Comparison of ENCODE assay signal across 2 cellular contexts in the genomic region with DNA sequence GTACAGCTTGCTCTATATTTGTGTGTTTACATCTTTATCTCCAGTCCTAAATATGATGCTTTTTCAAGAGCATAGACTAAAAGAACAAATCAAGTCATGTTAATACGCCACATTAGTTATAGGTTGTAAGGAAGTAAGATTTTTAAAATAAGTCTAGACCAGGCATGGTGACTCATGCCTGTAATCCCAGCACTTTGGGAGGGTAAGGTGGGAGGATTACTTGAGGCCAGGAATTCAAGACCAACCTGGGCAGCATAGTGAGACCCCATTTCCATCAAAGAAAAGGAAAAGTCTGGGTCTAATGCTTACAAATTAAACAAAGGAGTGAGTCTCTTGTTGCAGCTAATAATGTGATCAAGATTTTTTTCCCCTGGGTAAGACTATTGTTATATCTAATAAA.
TF ChIP-seq lines count a peak whose summit lies in the region.

No MANE protein-coding gene starts in this region.

TF ChIP-seq in HCT116, 20 proteins besides CTCF, POLR2A, EP300 and RAD21:
- TF ChIP-seq JUND (IDR thresholded peaks at IDR 0.05) (no peak), TCF7L2 (IDR thresholded peaks at IDR 0.05; ENCODE audit: borderline replicate concordance, extremely low read depth, insufficient read depth, insufficient read length) (no peak), FOSL1 (IDR thresholded peaks at IDR 0.05; ENCODE audit: low read depth) (0 out of 2 replicates have a peak, but pooled peaks have one; percentile 18)
TF ChIP-seq in HCT116: peak in this region for 1.

TF ChIP-seq in WTC11, 78 proteins besides CTCF, POLR2A, EP300 and RAD21:
- TF ChIP-seq, protein P1, sequence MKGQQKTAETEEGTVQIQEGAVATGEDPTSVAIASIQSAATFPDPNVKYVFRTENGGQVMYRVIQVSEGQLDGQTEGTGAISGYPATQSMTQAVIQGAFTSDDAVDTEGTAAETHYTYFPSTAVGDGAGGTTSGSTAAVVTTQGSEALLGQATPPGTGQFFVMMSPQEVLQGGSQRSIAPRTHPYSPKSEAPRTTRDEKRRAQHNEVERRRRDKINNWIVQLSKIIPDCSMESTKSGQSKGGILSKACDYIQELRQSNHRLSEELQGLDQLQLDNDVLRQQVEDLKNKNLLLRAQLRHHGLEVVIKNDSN (CRISPR knock-in tag; IDR thresholded peaks at IDR 0.05), result no peak
- TF ChIP-seq SP1 (CRISPR knock-in tag; conservative IDR thresholded peaks at IDR 0.05), result no peak
- TF ChIP-seq ZNF121 (CRISPR knock-in tag; IDR thresholded peaks at IDR 0.05), result 0 out of 2 replicates have a peak, but pooled peaks have one; percentile 39
- TF ChIP-seq, protein P2, sequence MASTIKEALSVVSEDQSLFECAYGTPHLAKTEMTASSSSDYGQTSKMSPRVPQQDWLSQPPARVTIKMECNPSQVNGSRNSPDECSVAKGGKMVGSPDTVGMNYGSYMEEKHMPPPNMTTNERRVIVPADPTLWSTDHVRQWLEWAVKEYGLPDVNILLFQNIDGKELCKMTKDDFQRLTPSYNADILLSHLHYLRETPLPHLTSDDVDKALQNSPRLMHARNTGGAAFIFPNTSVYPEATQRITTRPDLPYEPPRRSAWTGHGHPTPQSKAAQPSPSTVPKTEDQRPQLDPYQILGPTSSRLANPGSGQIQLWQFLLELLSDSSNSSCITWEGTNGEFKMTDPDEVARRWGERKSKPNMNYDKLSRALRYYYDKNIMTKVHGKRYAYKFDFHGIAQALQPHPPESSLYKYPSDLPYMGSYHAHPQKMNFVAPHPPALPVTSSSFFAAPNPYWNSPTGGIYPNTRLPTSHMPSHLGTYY (CRISPR knock-in tag; IDR thresholded peaks at IDR 0.05), result no peak
